In genomic region chr12:26696613-26697092, GRCh38 we compare ENCODE assay signal across 1 cellular context.
TF ChIP-seq lines count a peak whose summit lies in the region.

No MANE protein-coding gene starts in this region.

TF ChIP-seq in K562, 482 proteins besides CTCF, POLR2A, EP300 and RAD21 (continued from another document and continues in another):
- TF ChIP-seq ZNF398 (CRISPR knock-in tag; IDR thresholded peaks at IDR 0.05), result 0 out of 2 replicates have a peak, but pooled peaks have one; percentile 19
- TF ChIP-seq ZNF76 (CRISPR knock-in tag; IDR thresholded peaks at IDR 0.05; ENCODE audit: borderline replicate concordance), result peak; percentile 73; the same call in 1 of the 2 replicates
- no peak for TF ChIP-seq ZBTB33 (CRISPR knock-in tag; IDR thresholded peaks at IDR 0.05)
- TF ChIP-seq LEF1 (IDR thresholded peaks at IDR 0.05), result peak; percentile 50; the same call in 1 of the 2 replicates
- peak; percentile 72; the same call in 1 of the 2 replicates for TF ChIP-seq JUN (IDR thresholded peaks at IDR 0.05; ENCODE audit: borderline replicate concordance, low read depth, low read length)
- no peak for TF ChIP-seq JUN (CRISPR knock-in tag; IDR thresholded peaks at IDR 0.05; ENCODE audit: borderline replicate concordance)
- peak; percentile 58 for TF ChIP-seq MECOM (CRISPR knock-in tag; IDR thresholded peaks at IDR 0.05)
- 0 out of 4 replicates have a peak, but pooled peaks of 1 of the 2 experiments have one; percentile 28 for TF ChIP-seq TRIM24 (IDR thresholded peaks at IDR 0.05)
- 0 out of 3 replicates have a peak, but pooled peaks of 1 of the 2 experiments have one; percentile 34 for TF ChIP-seq CBX3 (IDR thresholded peaks at IDR 0.05; ENCODE audit: borderline replicate concordance in 1 of 2, low read length in 2 of 2)
- peak; percentile 31 to 81 for TF ChIP-seq E2F6 (IDR thresholded peaks at IDR 0.05; ENCODE audit: borderline replicate concordance in 1 of 2, extremely low read depth in 1 of 2, insufficient read depth in 1 of 2, insufficient read length in 1 of 2, low read depth in 1 of 2, low read length in 1 of 2, poor library complexity in 1 of 2, severe bottlenecking in 1 of 2)
- TF ChIP-seq TSHZ1 (CRISPR knock-in tag; IDR thresholded peaks at IDR 0.05), result no peak
- no peak for TF ChIP-seq STAG1 (CRISPR knock-in tag; IDR thresholded peaks at IDR 0.05; ENCODE audit: borderline replicate concordance)
- no peak for TF ChIP-seq TAF1 (IDR thresholded peaks at IDR 0.05; ENCODE audit: control insufficient read depth, extremely low read depth, insufficient read depth, low read length, severe bottlenecking)
- no peak for TF ChIP-seq ATF1 (CRISPR knock-in tag; IDR thresholded peaks at IDR 0.05)
- peak; percentile 93 for TF ChIP-seq ATF1 (tag; IDR thresholded peaks at IDR 0.05)
- peak; percentile 83 for TF ChIP-seq FOXJ2 (tag; IDR thresholded peaks at IDR 0.05)
- no peak for TF ChIP-seq TAF15 (IDR thresholded peaks at IDR 0.05; ENCODE audit: low read depth, low read length)
- peak; percentile 38; the same call in 1 of the 2 replicates for TF ChIP-seq IRF9 (tag; IDR thresholded peaks at IDR 0.05)
- TF ChIP-seq ZNF280B (CRISPR knock-in tag; IDR thresholded peaks at IDR 0.05), result no peak
- peak in 1 of 2 experiments; percentile 55; a peak in 1 of 4 replicates for TF ChIP-seq ZNF639 (CRISPR knock-in tag; conservative IDR thresholded peaks at IDR 0.05 in 1 of 2, IDR thresholded peaks at IDR 0.05 in 1 of 2)
- TF ChIP-seq CBFB (CRISPR knock-in tag; IDR thresholded peaks at IDR 0.05), result no peak
- TF ChIP-seq ZNF79 (CRISPR knock-in tag; IDR thresholded peaks at IDR 0.05; ENCODE audit: low read depth), result no peak; the same call in 1 of the 2 replicates
- TF ChIP-seq ATF7 (IDR thresholded peaks at IDR 0.05), result peak; percentile 70; the same call in 1 of the 2 replicates
- TF ChIP-seq ARID1B (IDR thresholded peaks at IDR 0.05), result peak; percentile 71
- no peak for TF ChIP-seq BCOR (IDR thresholded peaks at IDR 0.05)
- no peak for TF ChIP-seq TRIM25 (IDR thresholded peaks at IDR 0.05; ENCODE audit: borderline replicate concordance)
- peak; percentile 25 for TF ChIP-seq RBBP5 (IDR thresholded peaks at IDR 0.05; ENCODE audit: borderline replicate concordance, insufficient read depth, low read length, poor library complexity, severe bottlenecking)
- TF ChIP-seq ATF2 (CRISPR knock-in tag; IDR thresholded peaks at IDR 0.05), result no peak
- peak; percentile 90 for TF ChIP-seq ZNF592 (IDR thresholded peaks at IDR 0.05)
- peak; percentile 50 for TF ChIP-seq DDX20 (tag; IDR thresholded peaks at IDR 0.05; ENCODE audit: low read depth)
- no peak for TF ChIP-seq KAT2B (IDR thresholded peaks at IDR 0.05; ENCODE audit: low read depth, low read length)
- 0 out of 2 replicates have a peak, but pooled peaks have one; percentile 62 for TF ChIP-seq NBN (IDR thresholded peaks at IDR 0.05; ENCODE audit: low read depth)
- TF ChIP-seq HINFP (tag; conservative IDR thresholded peaks at IDR 0.05; ENCODE audit: low read depth), result peak; percentile 40; the same call in 1 of the 2 replicates
